ENCODE assay signal across 8 cellular contexts in genomic region chr6:110873981-110874879, GRCh38. TPM values are rescaled to one million over a fixed set of nuclear protein-coding genes. Genes with fewer than 3 reads are reported as not detected.
DNase-seq lines count a peak whose midpoint lies in the region; ATAC-seq, FAIRE-seq and TF ChIP-seq lines count a peak whose summit lies in the region.

AMD1 (plus strand) TSS chr6:110874785; CDS start chr6:110875106, 321 bp downstream.

- H3K27me3 ChIP-seq in HepG2 (ENCODE audit: control insufficient read depth in 1 of 2, insufficient read depth in 2 of 2, low read length in 2 of 2), result no peaks in the 10 kb centered on the region; a peak in 1 of 5 replicates

- peaks cover 43% of the 10 kb centered on the region for H3K4me1 ChIP-seq in HepG2 (ENCODE audit: insufficient read depth, low read length)

- FAIRE-seq in HepG2 (lab: Jason Lieb, UNC), result peak; percentile 74

- no peak within 1 kb of the TSS for H2AFZ ChIP-seq in HepG2 (ENCODE audit: low read length)

- peak in 1 of 2 experiments; percentile 24; a peak in 1 of 4 replicates for TF ChIP-seq EP300 in HepG2 (IDR thresholded peaks at IDR 0.05; ENCODE audit: low read depth in 2 of 2, low read length in 2 of 2)
- no peak for TF ChIP-seq EP300 in HepG2 (CRISPR knock-in tag; IDR thresholded peaks at IDR 0.05; ENCODE audit: borderline replicate concordance)

- peak; percentile 99 for DNase-seq in NCI-H774 (lab: John Stamatoyannopoulos, UW)
- DNase-seq in activated CD4-positive, alpha-beta T cell treated with anti-CD3 and anti-CD28 coated beads, Interleukin-2, amount 50 U/mL, for 4 hours, result peak; percentile 94 to 96
- peak; percentile 99 for DNase-seq in dermis blood vessel endothelial cell
- DNase-seq in HepG2 (ENCODE audit: low spot score), result peak; percentile 95
- DNase-seq in stimulated activated CD4-positive, alpha-beta T cell treated with anti-CD3 and anti-CD28 coated beads, Interleukin-4, amount 100 ng/mL, for 1 hour, result peak; percentile 93

- no peak for TF ChIP-seq CTCF in C4-2B (conservative IDR thresholded peaks at IDR 0.05)
- no peak for TF ChIP-seq CTCF in HepG2 (CRISPR knock-in tag; IDR thresholded peaks at IDR 0.05)

- H3K27ac ChIP-seq in C4-2B (peak within 1 kb of the TSS; percentile 100), HepG2 (ENCODE audit: extremely low read length, insufficient read depth, low read length) (peak within 1 kb of the TSS; percentile 93)

- in situ Hi-C loops in HepG2 (cut with HindIII; ENCODE audit: extremely low pct_ligation_motif_present, low pct_unique_long_range_greater_than_20kb), result no loop called here

- no peaks in the 10 kb centered on the region for H3K36me3 ChIP-seq in HepG2 (replicated peaks in 1 of 2; ENCODE audit: control insufficient read depth in 1 of 2, insufficient read depth in 2 of 2, low read length in 2 of 2)

- no peak for TF ChIP-seq RAD21 in HepG2 (CRISPR knock-in tag; IDR thresholded peaks at IDR 0.05)

- TF ChIP-seq POLR2A in HepG2 (IDR thresholded peaks at IDR 0.05; ENCODE audit: insufficient read depth in 1 of 2, low read depth in 2 of 2, low read length in 2 of 2), result peak; percentile 99 to 100

- CTCF ChIA-PET in HepG2 (lab: Yijun Ruan, JAX; ENCODE audit: low intra/inter-chr PET ratio, low total read pairs), result no interaction called here

- POLR2A ChIA-PET in HepG2 (lab: Yijun Ruan, JAX), result interaction anchor here (0.6 to 3.6 kb wide), 60 partner anchors 9 to 385 kb away, joined by 3 to 163 read pairs (median 4); partner anchors contain the start of genes CDK19, GTF3C6 and RPF2

- H3K4me3 ChIP-seq in HepG2 (replicated peaks in 1 of 3; ENCODE audit: insufficient read depth in 1 of 3, low read depth in 2 of 3, low read length in 3 of 3), result peak within 1 kb of the TSS; percentile 96 to 99 (median 98)

- peak; percentile 64 for ATAC-seq in GM19395 (IDR thresholded peaks at IDR 0.05; ENCODE audit: unreplicated experiment)
- ATAC-seq in HG03565 (IDR thresholded peaks at IDR 0.05; ENCODE audit: unreplicated experiment), result peak; percentile 66
- peak; percentile 91 for ATAC-seq in HepG2

- BruUV-seq in HepG2 (replicated peaks; lab: Mats Ljungman, UMichigan), result TSS peak; percentile 84

- peak within 1 kb of the TSS; percentile 97 for H3K9ac ChIP-seq in HepG2 (ENCODE audit: insufficient read depth, low read depth, low read length)

- intact Hi-C loops in HepG2 (cut with micrococcal nuclease; ENCODE audit: unreplicated experiment), result no loop called here

- H3K9me3 ChIP-seq in HepG2 (ENCODE audit: low read length), result no peaks in the 10 kb centered on the region

- peak within 1 kb of the TSS; percentile 90 for H3K4me2 ChIP-seq in HepG2 (ENCODE audit: low read depth, low read length)

- H4K20me1 ChIP-seq in HepG2 (ENCODE audit: insufficient read depth, low read length), result peaks cover 45% of the 10 kb centered on the region

- H3K79me2 ChIP-seq in HepG2 (ENCODE audit: insufficient read depth, low read length), result peaks cover 67% of the 10 kb centered on the region

- WGBS in HepG2 (ENCODE audit: low lambda C conversion rate), result 0% methylated on average over 46 of the region's 59 CpGs

TF ChIP-seq in HepG2, 621 proteins besides CTCF, POLR2A, EP300 and RAD21 (continues in another document):
- TF ChIP-seq POLR2AphosphoS2 (IDR thresholded peaks at IDR 0.05; ENCODE audit: low read depth, low read length) (peak; percentile 95; the same call in 1 of the 2 replicates), ELK4 (CRISPR knock-in tag; IDR thresholded peaks at IDR 0.05; ENCODE audit: borderline replicate concordance) (no peak), DNMT3B (CRISPR knock-in tag; conservative IDR thresholded peaks at IDR 0.05) (0 out of 2 replicates have a peak, but pooled peaks have one; percentile 66), KDM4B (CRISPR knock-in tag; IDR thresholded peaks at IDR 0.05) (peak; percentile 48; the same call in 1 of the 2 replicates), NPAS2 (CRISPR knock-in tag; IDR thresholded peaks at IDR 0.05; ENCODE audit: borderline replicate concordance) (no peak), ZSCAN22 (CRISPR knock-in tag; IDR thresholded peaks at IDR 0.05) (no peak), PCBP2 (optimal IDR thresholded peaks at IDR 0.05; ENCODE audit: low read depth, low read length, poor library complexity, severe bottlenecking) (no peak), FOXO1 (CRISPR knock-in tag; IDR thresholded peaks at IDR 0.05) (0 out of 2 replicates have a peak, but pooled peaks have one; percentile 6), SNAPC2 (CRISPR knock-in tag; IDR thresholded peaks at IDR 0.05) (0 out of 2 replicates have a peak, but pooled peaks have one; percentile 57), ATAD3A (CRISPR knock-in tag; IDR thresholded peaks at IDR 0.05) (no peak), ZNF383 (CRISPR knock-in tag; IDR thresholded peaks at IDR 0.05; ENCODE audit: borderline replicate concordance) (no peak), ZNF451 (CRISPR knock-in tag; IDR thresholded peaks at IDR 0.05) (0 out of 2 replicates have a peak, but pooled peaks have one; percentile 34), MBD4 (IDR thresholded peaks at IDR 0.05; ENCODE audit: borderline replicate concordance, low read length) (no peak), ZBTB38 (CRISPR knock-in tag; IDR thresholded peaks at IDR 0.05) (0 out of 2 replicates have a peak, but pooled peaks have one; percentile 56), CHCHD3 (CRISPR knock-in tag; IDR thresholded peaks at IDR 0.05) (no peak), ZNF770 (CRISPR knock-in tag; IDR thresholded peaks at IDR 0.05) (no peak), KDM1A (CRISPR knock-in tag; IDR thresholded peaks at IDR 0.05) (no peak), SATB2 (CRISPR knock-in tag; IDR thresholded peaks at IDR 0.05) (no peak)

RNA-seq across cellular contexts. Expression of gene AMD1, which starts in this region (rescaled TPM):
- total RNA-seq in dermis blood vessel endothelial cell (64.0 and 89.0 TPM in 2 replicates), HepG2 (2016; rRNA removed; fragmentation: Illumina TruSeq; extraction: Trizol) (123 and 180 TPM in 2 replicates)
- 29.0 and 33.5 TPM in 2 replicates for total RNA-seq in HepG2 (2016; cell fraction: cytosol; rRNA removed; fragmentation: Illumina TruSeq; extraction: Trizol; ENCODE audit: low read depth)
- 122 and 179 TPM in 2 replicates for total RNA-seq in HepG2 (2016; cell fraction: insoluble cytoplasmic fraction; rRNA removed; fragmentation: Illumina TruSeq; extraction: Trizol)
- total RNA-seq in HepG2 (2016; cell fraction: membrane; rRNA removed; fragmentation: Illumina TruSeq; extraction: Trizol), result 126 and 151 TPM in 2 replicates
- total RNA-seq in HepG2 (2016; cell fraction: nucleus; rRNA removed; fragmentation: Illumina TruSeq; extraction: Trizol), result 105 and 115 TPM in 2 replicates
- polyA plus RNA-seq in HepG2 (2011; rRNA removed), result 77.3 and 108 TPM in 2 replicates
- polyA plus RNA-seq in HepG2 (2011; cell fraction: cytosol; rRNA removed), result 44.6 and 78.9 TPM in 2 replicates
- 41.4 and 56.1 TPM in 2 replicates for polyA plus RNA-seq in HepG2 (2011; cell fraction: nucleus; rRNA removed)
- polyA plus RNA-seq in HepG2 (2012), result 120 and 146 TPM in 2 replicates
- polyA plus RNA-seq in HepG2 (2016; cell fraction: cytosol; fragmentation: Illumina TruSeq; extraction: Trizol; ENCODE audit: low read depth), result 19.3 and 24.3 TPM in 2 replicates
- polyA plus RNA-seq in HepG2 (2016; cell fraction: insoluble cytoplasmic fraction; fragmentation: Illumina TruSeq; extraction: Trizol; ENCODE audit: low read depth), result 158 and 161 TPM in 2 replicates
- 94.7 and 117 TPM in 2 replicates for polyA plus RNA-seq in HepG2 (2016; cell fraction: membrane; fragmentation: Illumina TruSeq; extraction: Trizol; ENCODE audit: low read depth)
- 108 and 109 TPM in 2 replicates for polyA plus RNA-seq in HepG2 (2016; cell fraction: nucleus; fragmentation: Illumina TruSeq; extraction: Trizol; ENCODE audit: insufficient read depth, low read depth)
- 54.3 and 58.3 TPM in 2 replicates for polyA minus RNA-seq in HepG2 (2011; rRNA and poly(A)+ RNA removed; ENCODE audit: low replicate concordance)
- polyA minus RNA-seq in HepG2 (2011; cell fraction: cytosol; rRNA and poly(A)+ RNA removed), result 140 and 158 TPM in 2 replicates
- polyA minus RNA-seq in HepG2 (2011; cell fraction: nucleus; rRNA and poly(A)+ RNA removed), result 214 and 279 TPM in 2 replicates

Comparison
In these comparisons a context has a peak if more than half of its experiments do, and no peak if none do; other contexts are left out.
1. Peak in every context shown above with its lines: DNase-seq, ATAC-seq, H3K4me3 ChIP-seq and H3K27ac ChIP-seq.